ENCODE assay signal across 8 cellular contexts in genomic region chrX:40175416-40176255, GRCh38.
A peak's percentile ranks its signal among the peaks of the same experiment; 100 is the strongest.
DNase-seq lines count a peak whose midpoint lies in the region; ATAC-seq and TF ChIP-seq lines count a peak whose summit lies in the region.

No MANE protein-coding gene starts in this region.

- no peak for TF ChIP-seq RAD21 in liver (IDR thresholded peaks at IDR 0.05)

- peaks cover 14 to 41% (median 23%) of the 10 kb centered on the region in 4 donors for H3K4me1 ChIP-seq in liver (ENCODE audit: control insufficient read depth in 4 of 4, insufficient read depth in 4 of 4, low read length in 3 of 4)

- ATAC-seq in activated CD4-positive, CD25-positive, alpha-beta regulatory T cell treated with anti-CD3 and anti-CD28 coated beads, Interleukin-2, amount 50 U/mL, for 24 hours: peak; percentile 30 to 32

- no peaks in the 10 kb centered on the region for H3K9me3 ChIP-seq in liver (ENCODE audit: control insufficient read depth in 4 of 4, low read length in 3 of 4)

- no peaks in the 10 kb centered on the region for H3K27me3 ChIP-seq in liver (ENCODE audit: control insufficient read depth in 4 of 4, insufficient read depth in 4 of 4, low read length in 3 of 4)

- under 1% methylated on average over 71 of the region's 71 CpGs for WGBS in liver

- peak overlapping the region; percentile 42 to 54 for H3K9ac ChIP-seq in liver (ENCODE audit: low read depth in 1 of 2, low read length in 2 of 2)

- peak; percentile 76 for DNase-seq in DMS53 treated with DMSO at 0.1 percent for 48 hours (lab: John Stamatoyannopoulos, UW; ENCODE audit: unreplicated experiment)
- peak; percentile 25 for DNase-seq in GOT3 (lab: John Stamatoyannopoulos, UW)
- DNase-seq in NCI-H1694 treated with DMSO at 0.1 percent for 48 hours (lab: John Stamatoyannopoulos, UW): peak; percentile 78
- peak; percentile 17 for DNase-seq in cerebellum (ENCODE audit: low spot score)
- DNase-seq in stimulated activated CD4-positive, alpha-beta T cell treated with anti-CD3 and anti-CD28 coated beads, Interleukin-4, amount 100 ng/mL, for 4 hours: peak; percentile 72 to 79
- no peak for DNase-seq in HuH-7 (ENCODE audit: low spot score)

- peak overlapping the region; percentile 94 to 97 for H3K27ac ChIP-seq in liver (ENCODE audit: low read depth in 1 of 2, low read length in 2 of 2)

- no peaks in the 10 kb centered on the region for H3K36me3 ChIP-seq in liver (ENCODE audit: control insufficient read depth in 4 of 4, insufficient read depth in 3 of 4, low read depth in 1 of 4, low read length in 3 of 4)

- no peak for TF ChIP-seq CTCF in liver (IDR thresholded peaks at IDR 0.05; ENCODE audit: low read depth, low read length, missing input control)

- H3K4me3 ChIP-seq in liver (ENCODE audit: low read depth in 1 of 3, low read length in 3 of 3): peak overlapping the region; percentile 59 to 74 (median 66)

TF ChIP-seq in liver, 16 proteins besides CTCF, POLR2A, EP300 and RAD21:
- TF ChIP-seq ZBTB33 (IDR thresholded peaks at IDR 0.05): no peak
- no peak for TF ChIP-seq ATF3 (IDR thresholded peaks at IDR 0.05)
- TF ChIP-seq MAX (IDR thresholded peaks at IDR 0.05): peak; percentile 51
- TF ChIP-seq REST (IDR thresholded peaks at IDR 0.05): no peak
- no peak for TF ChIP-seq JUND (IDR thresholded peaks at IDR 0.05)
- no peak for TF ChIP-seq NR2F2 (IDR thresholded peaks at IDR 0.05)
- no peak for TF ChIP-seq HNF4G (IDR thresholded peaks at IDR 0.05)
- no peak for TF ChIP-seq TAF1 (conservative IDR thresholded peaks at IDR 0.05)
- no peak for TF ChIP-seq HNF4A (conservative IDR thresholded peaks at IDR 0.05)
- TF ChIP-seq GABPA (IDR thresholded peaks at IDR 0.05 in 1 of 2, conservative IDR thresholded peaks at IDR 0.05 in 1 of 2): no peak
- TF ChIP-seq FOXA2 (IDR thresholded peaks at IDR 0.05): no peak
- TF ChIP-seq YY1 (IDR thresholded peaks at IDR 0.05): peak; percentile 63
- peak; percentile 31 for TF ChIP-seq SP1 (IDR thresholded peaks at IDR 0.05)
- TF ChIP-seq RXRA (IDR thresholded peaks at IDR 0.05): peak in 1 of 2 donors; percentile 7
- no peak for TF ChIP-seq FOXA1 (IDR thresholded peaks at IDR 0.05)
- TF ChIP-seq EGR1 (IDR thresholded peaks at IDR 0.05; ENCODE audit: low read depth in 2 of 2): peak; percentile 15 to 32
